ENCODE assay signal across 10 cellular contexts in the genomic region with DNA sequence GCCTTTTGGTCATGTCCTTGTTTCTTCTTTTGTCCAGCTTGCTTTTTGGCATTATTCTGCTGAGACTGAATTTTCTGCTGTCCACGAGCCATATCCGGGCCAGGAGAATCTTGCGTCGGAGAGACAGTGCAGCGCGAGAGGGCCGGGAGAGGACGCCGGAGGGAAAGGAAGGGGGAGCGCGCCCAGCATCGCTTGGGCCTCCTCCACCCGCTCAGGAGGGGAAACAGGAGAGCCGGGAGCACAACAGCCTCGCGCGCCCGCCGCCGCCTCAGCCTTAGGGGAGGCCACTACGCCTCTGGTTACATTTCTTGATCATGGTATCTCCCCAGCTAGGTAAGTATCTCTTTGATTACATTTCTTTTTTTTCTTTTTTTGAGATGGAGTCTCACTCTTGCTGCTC. TPM values are rescaled to one million over a fixed set of nuclear protein-coding genes. Genes with fewer than 3 reads are reported as not detected.
DNase-seq lines count a peak whose midpoint lies in the region; ATAC-seq, FAIRE-seq and TF ChIP-seq lines count a peak whose summit lies in the region.
"Had no signal": no experiment of that assay in that cellular context is flagged by ENCODE, and none has a peak within 500 bp of the region (broad histone marks: within the 10 kb centered on the region; RNA-seq: fewer than 3 reads in every experiment).

No MANE protein-coding gene starts in this region.

- H3K18ac ChIP-seq in mesendoderm (ENCODE audit: low read length), result no peak overlapping the region

- H4K5ac ChIP-seq in mesendoderm (ENCODE audit: low read length), result no peak overlapping the region

- H3K56ac ChIP-seq in mesendoderm (ENCODE audit: low read length), result peak overlapping the region; percentile 62

- in situ Hi-C loops in gastrocnemius medialis (cut with MboI; ENCODE audit: low sequenced_read_pairs in 4 of 4) (no loop called here), GM13976 (cut with MboI; ENCODE audit: low sequenced_read_pairs, unreplicated experiment) (no loop called here)

- H3K27ac ChIP-seq in A549 (no peak overlapping the region), coronary artery (no peak overlapping the region), mesendoderm (ENCODE audit: low read depth, low read length) (no peak overlapping the region), gastrocnemius medialis (no peak overlapping the region)

- H3K27ac Mint-ChIP-seq in T-helper 2 cell treated with Interferon-gamma antibody and Interleukin-4, amounts not matched to agents 5 μg/mL and 100 μg/mL, for 36 hours, result no peak overlapping the region

- no peaks in the 10 kb centered on the region for H3K79me2 ChIP-seq in mesendoderm (ENCODE audit: control insufficient read depth, insufficient read depth, low read length)

- peak overlapping the region; percentile 31 for H3K9ac ChIP-seq in mesendoderm (ENCODE audit: low read length)

- CTCF ChIA-PET in A549 (lab: Yijun Ruan, JAX), result no interaction called here

- no peaks in the 10 kb centered on the region for H3K36me3 ChIP-seq in mesendoderm (ENCODE audit: control insufficient read depth, insufficient read depth, low read length)
- H3K36me3 ChIP-seq in gastrocnemius medialis, result no peaks in the 10 kb centered on the region

- no peak overlapping the region for H3K23ac ChIP-seq in mesendoderm (ENCODE audit: low read length)

- H3K4me1 ChIP-seq in A549 (no peaks in the 10 kb centered on the region), mesendoderm (ENCODE audit: control insufficient read depth, low read depth, low read length) (no peaks in the 10 kb centered on the region), gastrocnemius medialis (no peaks in the 10 kb centered on the region)

- H2BK120ac ChIP-seq in mesendoderm (ENCODE audit: low read depth, low read length), result no peak overlapping the region

- no peak for FAIRE-seq in A549 (lab: Jason Lieb, UNC)

- TF ChIP-seq CTCF in A549 (IDR thresholded peaks at IDR 0.05) (no peak), coronary artery (IDR thresholded peaks at IDR 0.05) (no peak), gastrocnemius medialis (IDR thresholded peaks at IDR 0.05 in 4 of 5, conservative IDR thresholded peaks at IDR 0.05 in 1 of 5) (no peak), GM13976 (IDR thresholded peaks at IDR 0.05; ENCODE audit: borderline replicate concordance, control extremely low read depth, extremely low read depth, insufficient read depth, missing control alignments) (no peak)

- DNase-seq in A549 (ENCODE audit: low read depth in 1 of 2, low spot score in 1 of 2), result peak in 1 of 2 experiments; percentile 29
- DNase-seq in NCI-H1092 (lab: John Stamatoyannopoulos, UW), result peak; percentile 62
- DNase-seq in coronary artery (ENCODE audit: low spot score), result no peak
- peak; percentile 47 for DNase-seq in mesendoderm
- DNase-seq in T-helper 2 cell treated with Interferon-gamma antibody and Interleukin-4, amounts not matched to agents 5 μg/mL and 100 μg/mL, for 36 hours (ENCODE audit: low spot score), result no peak
- no peak for DNase-seq in NCI-H187 (lab: John Stamatoyannopoulos, UW)
- DNase-seq in gastrocnemius medialis, result no peak
- DNase-seq in GM13976 (ENCODE audit: low spot score), result no peak
- DNase-seq: Calu3, erythroblast had no signal

- no peaks in the 10 kb centered on the region for H3K27me3 ChIP-seq in mesendoderm (ENCODE audit: insufficient read depth, low read length, poor library complexity)
- no peaks in the 10 kb centered on the region for H3K27me3 ChIP-seq in gastrocnemius medialis

- H3K9me3 Mint-ChIP-seq in T-helper 2 cell treated with Interferon-gamma antibody and Interleukin-4, amounts not matched to agents 5 μg/mL and 100 μg/mL, for 36 hours, result peaks cover 8% of the 10 kb centered on the region

- no peak for TF ChIP-seq RAD21 in A549 (conservative IDR thresholded peaks at IDR 0.05 in 1 of 2, IDR thresholded peaks at IDR 0.05 in 1 of 2)

- peak; percentile 77 to 90 for ATAC-seq in A549
- ATAC-seq in gastrocnemius medialis, result no peak

- H4K8ac ChIP-seq in mesendoderm (ENCODE audit: low read depth, low read length), result no peak overlapping the region

- WGBS in A549 (ENCODE audit: missing lambda C conversion rate), result 90% methylated on average over 21 of the region's 21 CpGs
- no CpG with 5 or more reads among the region's 21 CpGs for WGBS in mesendoderm (ENCODE audit: extremely low coverage, insufficient coverage, low lambda C conversion rate)

- H2BK15ac ChIP-seq in mesendoderm (replicated peaks; ENCODE audit: low read depth), result no peak overlapping the region

- no peak for TF ChIP-seq POLR2A in A549 (IDR thresholded peaks at IDR 0.05; ENCODE audit: low read length)
- no peak for TF ChIP-seq POLR2A in gastrocnemius medialis (IDR thresholded peaks at IDR 0.05)

- intact Hi-C loops in gastrocnemius medialis (cut with DNase I; ENCODE audit: low total_unique reads), result no loop called here

- POLR2A ChIA-PET in A549 (lab: Yijun Ruan, JAX), result no interaction called here

- H2BK5ac ChIP-seq in mesendoderm (ENCODE audit: low read length), result no peak overlapping the region

- H3K4me2 ChIP-seq in A549 (no peak overlapping the region), mesendoderm (ENCODE audit: low read length) (no peak overlapping the region)

- H3K4ac ChIP-seq in mesendoderm (ENCODE audit: low read depth, low read length), result no peak overlapping the region

- TF ChIP-seq EP300 in A549 (IDR thresholded peaks at IDR 0.05), result no peak

- H3K36me3 Mint-ChIP-seq in T-helper 2 cell treated with Interferon-gamma antibody and Interleukin-4, amounts not matched to agents 5 μg/mL and 100 μg/mL, for 36 hours (ENCODE audit: low read depth), result peaks cover 8% of the 10 kb centered on the region

- peaks cover 12% of the 10 kb centered on the region for H3K27me3 Mint-ChIP-seq in T-helper 2 cell treated with Interferon-gamma antibody and Interleukin-4, amounts not matched to agents 5 μg/mL and 100 μg/mL, for 36 hours (ENCODE audit: low read depth)

- H2AK5ac ChIP-seq in mesendoderm (ENCODE audit: low read length), result no peak overlapping the region

- H3K4me1 Mint-ChIP-seq in T-helper 2 cell treated with Interferon-gamma antibody and Interleukin-4, amounts not matched to agents 5 μg/mL and 100 μg/mL, for 36 hours (ENCODE audit: low read depth), result peaks cover 15% of the 10 kb centered on the region

- no peaks in the 10 kb centered on the region for H3K79me1 ChIP-seq in mesendoderm (ENCODE audit: low read length)

- H3K4me3 Mint-ChIP-seq in T-helper 2 cell treated with Interferon-gamma antibody and Interleukin-4, amounts not matched to agents 5 μg/mL and 100 μg/mL, for 36 hours, result no peak overlapping the region

- H3K9me3 ChIP-seq in A549 (no peaks in the 10 kb centered on the region), gastrocnemius medialis (no peaks in the 10 kb centered on the region)

- H3K4me3 ChIP-seq in A549, result no peak overlapping the region
- peak overlapping the region; percentile 37 for H3K4me3 ChIP-seq in coronary artery
- no peak overlapping the region for H3K4me3 ChIP-seq in mesendoderm (ENCODE audit: low read length)
- no peak overlapping the region for H3K4me3 ChIP-seq in gastrocnemius medialis

TF ChIP-seq in A549, 52 proteins besides CTCF, POLR2A, EP300 and RAD21:
- TF ChIP-seq KDM1A (IDR thresholded peaks at IDR 0.05; ENCODE audit: low read depth) (no peak), CHD4 (IDR thresholded peaks at IDR 0.05; ENCODE audit: borderline replicate concordance) (no peak), RCOR1 (IDR thresholded peaks at IDR 0.05; ENCODE audit: low read depth, low read length) (no peak), E2F6 (IDR thresholded peaks at IDR 0.05; ENCODE audit: borderline replicate concordance, low read depth) (no peak), FOXS1 (CRISPR knock-in tag; IDR thresholded peaks at IDR 0.05) (no peak), HOXA7 (CRISPR knock-in tag; IDR thresholded peaks at IDR 0.05) (no peak)
TF ChIP-seq in A549: peak in this region for 0.

RNA-seq across cellular contexts. Expression of gene DEGS1, which starts 7.4 kb away (rescaled TPM):
- 99.3 and 112 TPM in 2 replicates for polyA plus RNA-seq in A549 (2011; rRNA removed)
- polyA plus RNA-seq in A549 (2012; cell fraction: cytosol; rRNA removed), result 50.7 and 60.6 TPM in 2 replicates
- 26.1 and 35.0 TPM in 2 replicates for polyA plus RNA-seq in A549 (2012; cell fraction: nucleus; rRNA removed)
- polyA plus RNA-seq in A549 (2017; fragmentation: RNase III; extraction: RNeasy Plus Mini Kit Qiagen cat#74134 plus additional on column Dnase treatment), result 104 to 109 TPM (median 106 TPM) in 3 replicates
- polyA minus RNA-seq in A549 (2011; rRNA and poly(A)+ RNA removed), result 26.5 and 31.2 TPM in 2 replicates
- polyA plus RNA-seq in mesendoderm (2013, experiment 1 of 2), result 31.0 TPM
- polyA plus RNA-seq in mesendoderm (2013, experiment 2 of 2), result 31.1 TPM
- 10 to 100 TPM; 21.5 to 26.3 (median 24.2) TPM for total RNA-seq in gastrocnemius medialis

Comparison
In these comparisons a context has a peak if more than half of its experiments do, and no peak if none do; other contexts are left out.
1. ATAC-seq: peak in A549 (2 of 2); none in gastrocnemius medialis (0 of 2).
2. DNase-seq: peak in NCI-H1092 (single experiment) and mesendoderm (single experiment); none in coronary artery (single experiment), T-helper 2 cell treated with Interferon-gamma antibody and Interleukin-4, amounts not matched to agents 5 μg/mL and 100 μg/mL, for 36 hours (single experiment), NCI-H187 (0 of 2), gastrocnemius medialis (0 of 2) and GM13976 (single experiment).